In genomic region chr19:58356971-58357797, GRCh38 we compare ENCODE assay signal across 9 cellular contexts. TPM values are rescaled to one million over a fixed set of nuclear protein-coding genes. Genes with fewer than 3 reads are reported as not detected.
DNase-seq lines count a peak whose midpoint lies in the region; ATAC-seq and TF ChIP-seq lines count a peak whose summit lies in the region.
"Had no signal": no experiment of that assay in that cellular context is flagged by ENCODE, and none has a peak within 500 bp of the region (broad histone marks: within the 10 kb centered on the region; RNA-seq: fewer than 3 reads in every experiment).

No MANE protein-coding gene starts in this region.

- H3K27me3 ChIP-seq in upper lobe of right lung, result peaks cover 4% of the 10 kb centered on the region

- POLR2A ChIA-PET in activated CD4-positive, alpha-beta memory T cell treated with anti-CD3 and anti-CD28 coated beads, Interleukin-2, amount 10 ng/mL, durations not matched to agents 7 days and 5 days (lab: Charles Lee), result interaction anchor here (0.9 to 2.8 kb wide), 5 partner anchors 10 to 174 kb away, joined by 3 to 16 read pairs (median 4); partner anchors contain the start of genes ZBTB45 and ZNF274

- intact Hi-C loops in activated naive CD4-positive, alpha-beta T cell treated with anti-CD3 and anti-CD28 coated beads for 36 hours (cut with micrococcal nuclease), result no loop called here
- intact Hi-C loops in upper lobe of right lung (cut with DNase I), result no loop called here

- H3K36me3 ChIP-seq in upper lobe of right lung, result no peaks in the 10 kb centered on the region

- H3K4me1 ChIP-seq in upper lobe of right lung, result peaks cover 11% of the 10 kb centered on the region

- H3K4me3 Mint-ChIP-seq in activated naive CD4-positive, alpha-beta T cell treated with anti-CD3 and anti-CD28 coated beads, Interleukin-2, amount 10 ng/mL, durations not matched to agents 7 days and 5 days, result no peak overlapping the region
- H3K4me3 Mint-ChIP-seq in activated naive CD4-positive, alpha-beta T cell treated with anti-CD3 and anti-CD28 coated beads for 36 hours, result no peak overlapping the region
- no peak overlapping the region for H3K4me3 Mint-ChIP-seq in activated CD4-positive, alpha-beta memory T cell treated with anti-CD3 and anti-CD28 coated beads, Interleukin-2, amount 10 ng/mL, durations not matched to agents 7 days and 5 days

- peaks cover 41% of the 10 kb centered on the region for H3K27me3 Mint-ChIP-seq in activated naive CD4-positive, alpha-beta T cell treated with anti-CD3 and anti-CD28 coated beads, Interleukin-2, amount 10 ng/mL, durations not matched to agents 7 days and 5 days
- no peaks in the 10 kb centered on the region for H3K27me3 Mint-ChIP-seq in activated naive CD4-positive, alpha-beta T cell treated with anti-CD3 and anti-CD28 coated beads for 36 hours (ENCODE audit: low read depth)
- peaks cover 4% of the 10 kb centered on the region for H3K27me3 Mint-ChIP-seq in activated CD4-positive, alpha-beta memory T cell treated with anti-CD3 and anti-CD28 coated beads, Interleukin-2, amount 10 ng/mL, durations not matched to agents 7 days and 5 days

- no peaks in the 10 kb centered on the region for H3K9me3 ChIP-seq in upper lobe of right lung

- no peak for DNase-seq in activated naive CD4-positive, alpha-beta T cell treated with anti-CD3 and anti-CD28 coated beads, Interleukin-2, amount 10 ng/mL, durations not matched to agents 7 days and 5 days
- no peak for DNase-seq in activated naive CD4-positive, alpha-beta T cell treated with anti-CD3 and anti-CD28 coated beads for 36 hours
- DNase-seq in cardiac fibroblast (ENCODE audit: low read depth in 2 of 2), result peak; percentile 27 to 38
- DNase-seq in left kidney (ENCODE audit: low read depth, low spot score), result peak; percentile 72
- no peak for DNase-seq in upper lobe of right lung
- DNase-seq in activated CD4-positive, alpha-beta memory T cell treated with anti-CD3 and anti-CD28 coated beads, Interleukin-2, amount 10 ng/mL, durations not matched to agents 7 days and 5 days, result no peak
- no peak for DNase-seq in NCI-H187 treated with DMSO at 0.1 percent for 48 hours (lab: John Stamatoyannopoulos, UW)
- DNase-seq: NCI-H2171 treated with DMSO at 0.1 percent for 48 hours had no signal

- peaks cover 3% of the 10 kb centered on the region for H3K36me3 Mint-ChIP-seq in activated naive CD4-positive, alpha-beta T cell treated with anti-CD3 and anti-CD28 coated beads, Interleukin-2, amount 10 ng/mL, durations not matched to agents 7 days and 5 days
- peaks cover 2% of the 10 kb centered on the region for H3K36me3 Mint-ChIP-seq in activated naive CD4-positive, alpha-beta T cell treated with anti-CD3 and anti-CD28 coated beads for 36 hours (ENCODE audit: low read depth)
- peaks cover 3% of the 10 kb centered on the region for H3K36me3 Mint-ChIP-seq in activated CD4-positive, alpha-beta memory T cell treated with anti-CD3 and anti-CD28 coated beads, Interleukin-2, amount 10 ng/mL, durations not matched to agents 7 days and 5 days (ENCODE audit: low read depth)

- peak overlapping the region; percentile 52 for H3K27ac Mint-ChIP-seq in activated naive CD4-positive, alpha-beta T cell treated with anti-CD3 and anti-CD28 coated beads, Interleukin-2, amount 10 ng/mL, durations not matched to agents 7 days and 5 days
- no peak overlapping the region for H3K27ac Mint-ChIP-seq in activated naive CD4-positive, alpha-beta T cell treated with anti-CD3 and anti-CD28 coated beads for 36 hours
- H3K27ac Mint-ChIP-seq in activated CD4-positive, alpha-beta memory T cell treated with anti-CD3 and anti-CD28 coated beads, Interleukin-2, amount 10 ng/mL, durations not matched to agents 7 days and 5 days, result no peak overlapping the region

- H3K4me1 Mint-ChIP-seq in activated naive CD4-positive, alpha-beta T cell treated with anti-CD3 and anti-CD28 coated beads, Interleukin-2, amount 10 ng/mL, durations not matched to agents 7 days and 5 days, result peaks cover 36% of the 10 kb centered on the region
- peaks cover 18% of the 10 kb centered on the region for H3K4me1 Mint-ChIP-seq in activated naive CD4-positive, alpha-beta T cell treated with anti-CD3 and anti-CD28 coated beads for 36 hours (ENCODE audit: low read depth)
- peaks cover 19% of the 10 kb centered on the region for H3K4me1 Mint-ChIP-seq in activated CD4-positive, alpha-beta memory T cell treated with anti-CD3 and anti-CD28 coated beads, Interleukin-2, amount 10 ng/mL, durations not matched to agents 7 days and 5 days

- CTCF ChIA-PET in activated naive CD4-positive, alpha-beta T cell treated with anti-CD3 and anti-CD28 coated beads, Interleukin-2, amount 10 ng/mL, durations not matched to agents 7 days and 5 days (lab: Charles Lee), result interaction anchor here (1.5 kb wide), 1 partner anchor 162 kb away, joined by 5 read pairs; the partner anchor contains the start of gene ZBTB45
- CTCF ChIA-PET in activated naive CD4-positive, alpha-beta T cell treated with anti-CD3 and anti-CD28 coated beads for 36 hours (lab: Charles Lee), result no interaction called here
- CTCF ChIA-PET in activated CD4-positive, alpha-beta memory T cell treated with anti-CD3 and anti-CD28 coated beads, Interleukin-2, amount 10 ng/mL, durations not matched to agents 7 days and 5 days (lab: Charles Lee), result interaction anchor here (0.7 kb wide), 1 partner anchor 174 kb away, joined by 3 read pairs; no protein-coding TSS in a partner anchor

- ATAC-seq in upper lobe of right lung, result no peak
- ATAC-seq in HG02678 (IDR thresholded peaks at IDR 0.05; ENCODE audit: unreplicated experiment), result no peak

- no peak overlapping the region for H3K27ac ChIP-seq in upper lobe of right lung

- peaks cover 4% of the 10 kb centered on the region for H3K9me3 Mint-ChIP-seq in activated naive CD4-positive, alpha-beta T cell treated with anti-CD3 and anti-CD28 coated beads, Interleukin-2, amount 10 ng/mL, durations not matched to agents 7 days and 5 days
- H3K9me3 Mint-ChIP-seq in activated naive CD4-positive, alpha-beta T cell treated with anti-CD3 and anti-CD28 coated beads for 36 hours, result no peaks in the 10 kb centered on the region
- no peaks in the 10 kb centered on the region for H3K9me3 Mint-ChIP-seq in activated CD4-positive, alpha-beta memory T cell treated with anti-CD3 and anti-CD28 coated beads, Interleukin-2, amount 10 ng/mL, durations not matched to agents 7 days and 5 days

- H3K4me3 ChIP-seq in cardiac fibroblast (replicated peaks in 1 of 2; ENCODE audit: low read depth in 2 of 2, low read length in 2 of 2) (peak overlapping the region; percentile 15 to 28), upper lobe of right lung (peak overlapping the region; percentile 38)

- TF ChIP-seq CTCF in cardiac fibroblast (IDR thresholded peaks at IDR 0.05; ENCODE audit: low read depth, low read length) (no peak), upper lobe of right lung (IDR thresholded peaks at IDR 0.05) (no peak)

RNA-seq across cellular contexts. Expression of gene A1BG, which starts 3.9 kb away (rescaled TPM):
- 1 to 10 TPM; 6.1 to 7.4 TPM for total RNA-seq in activated naive CD4-positive, alpha-beta T cell treated with anti-CD3 and anti-CD28 coated beads for 36 hours
- 12.7 TPM for total RNA-seq in upper lobe of right lung
- 1 to 10 TPM; 8.5 to 9.9 TPM for total RNA-seq in activated CD4-positive, alpha-beta memory T cell treated with anti-CD3 and anti-CD28 coated beads, Interleukin-2, amount 10 ng/mL, durations not matched to agents 7 days and 5 days

RNA-seq across cellular contexts. Expression of gene ZNF497, which starts 5.4 kb away (rescaled TPM):
- under 1 TPM; 0.40 to 0.41 TPM for total RNA-seq in activated naive CD4-positive, alpha-beta T cell treated with anti-CD3 and anti-CD28 coated beads for 36 hours
- total RNA-seq in upper lobe of right lung, result 1.4 TPM
- 1 to 10 TPM; 1.1 to 1.2 TPM for total RNA-seq in activated CD4-positive, alpha-beta memory T cell treated with anti-CD3 and anti-CD28 coated beads, Interleukin-2, amount 10 ng/mL, durations not matched to agents 7 days and 5 days

RNA-seq across cellular contexts. Expression of gene ZNF837, which starts 23.6 kb away (rescaled TPM):
- total RNA-seq in activated naive CD4-positive, alpha-beta T cell treated with anti-CD3 and anti-CD28 coated beads for 36 hours, result 1 to 10 TPM; 1.7 to 1.9 TPM
- 1.6 TPM for total RNA-seq in upper lobe of right lung
- total RNA-seq in activated CD4-positive, alpha-beta memory T cell treated with anti-CD3 and anti-CD28 coated beads, Interleukin-2, amount 10 ng/mL, durations not matched to agents 7 days and 5 days, result 1 to 10 TPM; 1.7 TPM

RNA-seq across cellular contexts. Expression of gene RPS5, which starts 29.9 kb away (rescaled TPM):
- 1,000 to 10,000 TPM; 1,806 to 1,853 TPM for total RNA-seq in activated naive CD4-positive, alpha-beta T cell treated with anti-CD3 and anti-CD28 coated beads for 36 hours
- 721 TPM for total RNA-seq in upper lobe of right lung
- 100 to 1,000 TPM; 785 to 801 TPM for total RNA-seq in activated CD4-positive, alpha-beta memory T cell treated with anti-CD3 and anti-CD28 coated beads, Interleukin-2, amount 10 ng/mL, durations not matched to agents 7 days and 5 days

RNA-seq across cellular contexts. Expression of gene ZSCAN22, which starts 30.4 kb away (rescaled TPM):
- 1 to 10 TPM; 1.2 to 1.3 TPM for total RNA-seq in activated naive CD4-positive, alpha-beta T cell treated with anti-CD3 and anti-CD28 coated beads for 36 hours
- total RNA-seq in upper lobe of right lung, result 4.0 TPM
- 1 to 10 TPM; 5.4 to 5.7 TPM for total RNA-seq in activated CD4-positive, alpha-beta memory T cell treated with anti-CD3 and anti-CD28 coated beads, Interleukin-2, amount 10 ng/mL, durations not matched to agents 7 days and 5 days

Comparison
In these comparisons a context has a peak if more than half of its experiments do, and no peak if none do; other contexts are left out.
1. DNase-seq: peak in cardiac fibroblast (2 of 2) and left kidney (single experiment); none in activated naive CD4-positive, alpha-beta T cell treated with anti-CD3 and anti-CD28 coated beads, Interleukin-2, amount 10 ng/mL, durations not matched to agents 7 days and 5 days (single experiment), activated naive CD4-positive, alpha-beta T cell treated with anti-CD3 and anti-CD28 coated beads for 36 hours (single experiment), upper lobe of right lung (single experiment), activated CD4-positive, alpha-beta memory T cell treated with anti-CD3 and anti-CD28 coated beads, Interleukin-2, amount 10 ng/mL, durations not matched to agents 7 days and 5 days (single experiment) and NCI-H187 treated with DMSO at 0.1 percent for 48 hours (single experiment).